In genomic region chr13:51589793-51590192, GRCh38 we compare ENCODE assay signal across 15 cellular contexts. TPM values are rescaled to one million over a fixed set of nuclear protein-coding genes. Genes with fewer than 3 reads are reported as not detected.
DNase-seq lines count a peak whose midpoint lies in the region; ATAC-seq and TF ChIP-seq lines count a peak whose summit lies in the region.
"Had no signal": no experiment of that assay in that cellular context is flagged by ENCODE, and none has a peak within 500 bp of the region (broad histone marks: within the 10 kb centered on the region; RNA-seq: fewer than 3 reads in every experiment).

No MANE protein-coding gene starts in this region.

- POLR2A ChIA-PET in SK-N-SH (lab: Yijun Ruan, JAX), result interaction anchor here (1.1 to 2.3 kb wide), 4 partner anchors 24 to 196 kb away, joined by 3 to 9 read pairs (median 4); no protein-coding TSS in a partner anchor

- ATAC-seq in HG02852 (IDR thresholded peaks at IDR 0.05; ENCODE audit: unreplicated experiment), result no peak
- no peak for ATAC-seq in GM18858 (IDR thresholded peaks at IDR 0.05; ENCODE audit: unreplicated experiment)
- ATAC-seq: activated CD4-positive, alpha-beta T cell treated with anti-CD3 and anti-CD28 coated beads for 36 hours; lower lobe of right lung had no signal

- peak overlapping the region; percentile 78 to 84 for H3K27ac ChIP-seq in SK-N-SH (ENCODE audit: low read depth in 2 of 2, low read length in 1 of 2)
- peak overlapping the region; percentile 85 for H3K27ac ChIP-seq in smooth muscle cell (ENCODE audit: low read depth)
- H3K27ac ChIP-seq: HL-60, lower lobe of right lung had no signal

- H3K36me3 ChIP-seq in SK-N-SH (replicated peaks in 1 of 2; ENCODE audit: control insufficient read depth in 1 of 2, insufficient read depth in 2 of 2, low read length in 1 of 2), result peaks cover 0 to 4% of the 10 kb centered on the region in 2 experiments
- no peaks in the 10 kb centered on the region for H3K36me3 ChIP-seq in smooth muscle cell (ENCODE audit: low read depth)
- H3K36me3 ChIP-seq: esophagus muscularis mucosa, lower lobe of right lung had no signal

- no peak for TF ChIP-seq EP300 in SK-N-SH (IDR thresholded peaks at IDR 0.05; ENCODE audit: borderline replicate concordance in 1 of 2, low read depth in 1 of 2, low read length in 1 of 2)

- CTCF ChIA-PET in SK-N-SH (lab: Yijun Ruan, JAX), result interaction anchor here (0.6 to 2.6 kb wide), 5 partner anchors 22 to 211 kb away, joined by 3 to 12 read pairs (median 3); no protein-coding TSS in a partner anchor

- H3K4me1 ChIP-seq in SK-N-SH (ENCODE audit: control insufficient read depth in 1 of 2, insufficient read depth in 2 of 2, low read depth in 1 of 2, low read length in 1 of 2), result peaks cover 29 to 38% of the 10 kb centered on the region in 2 experiments; a peak in 3 of 4 replicates
- H3K4me1 ChIP-seq in smooth muscle cell (ENCODE audit: low read depth), result peaks cover 56% of the 10 kb centered on the region

- H3K9ac ChIP-seq in SK-N-SH, result peak overlapping the region; percentile 5; the same call in 1 of the 2 replicates
- peak overlapping the region; percentile 49 for H3K9ac ChIP-seq in smooth muscle cell (ENCODE audit: low read depth)

- H3F3A ChIP-seq in SK-N-SH (replicated peaks; ENCODE audit: insufficient read depth) (peaks cover 33% of the 10 kb centered on the region), smooth muscle cell (ENCODE audit: low read depth) (peaks cover 9% of the 10 kb centered on the region)

- DNase-seq in HFFc6 (no peak), SK-N-SH (peak; percentile 17), fibroblast of villous mesenchyme (ENCODE audit: low read depth) (peak; percentile 50), smooth muscle cell (lab: John Stamatoyannopoulos, UW; ENCODE audit: unreplicated experiment) (no peak), glomerular visceral epithelial cell (ENCODE audit: extremely low spot score) (no peak), foreskin fibroblast (no peak)
- DNase-seq: activated CD4-positive, alpha-beta T cell treated with anti-CD3 and anti-CD28 coated beads for 36 hours; activated naive CD8-positive, alpha-beta T cell treated with anti-CD3 and anti-CD28 coated beads, Interleukin-2, amount 10 ng/mL, durations not matched to agents 7 days and 5 days; lower lobe of right lung; NCI-H526 had no signal

- peak overlapping the region; percentile 87 for H3K27ac Mint-ChIP-seq in HFFc6
- H3K27ac Mint-ChIP-seq: activated CD4-positive, alpha-beta T cell treated with anti-CD3 and anti-CD28 coated beads for 36 hours; activated naive CD8-positive, alpha-beta T cell treated with anti-CD3 and anti-CD28 coated beads, Interleukin-2, amount 10 ng/mL, durations not matched to agents 7 days and 5 days; T-helper 1 cell treated with Interleukin-12 subunit alpha and Interleukin-12 subunit beta and Interleukin-4 antibody, amounts not matched to agents 30 μg/mL and 1 μg/mL, for 36 hours had no signal

- H3K79me2 ChIP-seq in SK-N-SH (ENCODE audit: insufficient read depth), result peaks cover 91% of the 10 kb centered on the region
- H3K79me2 ChIP-seq in smooth muscle cell (ENCODE audit: low read depth), result peaks cover 75% of the 10 kb centered on the region

- peaks cover 13% of the 10 kb centered on the region; the same call in 1 of the 2 replicates for H4K20me1 ChIP-seq in SK-N-SH (ENCODE audit: insufficient read depth)
- H4K20me1 ChIP-seq in smooth muscle cell (ENCODE audit: low read depth), result peaks cover 13% of the 10 kb centered on the region

- H3K4me3 Mint-ChIP-seq in HFFc6, result peak overlapping the region; percentile 99
- H3K4me3 Mint-ChIP-seq: activated CD4-positive, alpha-beta T cell treated with anti-CD3 and anti-CD28 coated beads for 36 hours; activated naive CD8-positive, alpha-beta T cell treated with anti-CD3 and anti-CD28 coated beads, Interleukin-2, amount 10 ng/mL, durations not matched to agents 7 days and 5 days; T-helper 1 cell treated with Interleukin-12 subunit alpha and Interleukin-12 subunit beta and Interleukin-4 antibody, amounts not matched to agents 30 μg/mL and 1 μg/mL, for 36 hours had no signal

- no peak overlapping the region for H2AFZ ChIP-seq in SK-N-SH (ENCODE audit: low read depth)
- no peak overlapping the region for H2AFZ ChIP-seq in smooth muscle cell (ENCODE audit: low read depth)

- H3K4me3 ChIP-seq in SK-N-SH (ENCODE audit: low read depth in 2 of 2, low read length in 1 of 2) (no peak overlapping the region), fibroblast of villous mesenchyme (ENCODE audit: low read depth, low read length) (no peak overlapping the region), smooth muscle cell (no peak overlapping the region), foreskin fibroblast (ENCODE audit: low read depth in 1 of 2, low read length in 2 of 2) (no peak overlapping the region)
- H3K4me3 ChIP-seq: esophagus muscularis mucosa, lower lobe of right lung had no signal

- no peaks in the 10 kb centered on the region for H3K9me2 ChIP-seq in SK-N-SH

- H3K4me1 Mint-ChIP-seq in HFFc6 (ENCODE audit: low read depth), result peaks cover 86% of the 10 kb centered on the region

- H3K36me3 Mint-ChIP-seq in HFFc6 (ENCODE audit: low read depth), result peaks cover 15% of the 10 kb centered on the region

- no peak for TF ChIP-seq CTCF in HFFc6 (IDR thresholded peaks at IDR 0.05)
- TF ChIP-seq CTCF in SK-N-SH (IDR thresholded peaks at IDR 0.05), result no peak
- no peak for TF ChIP-seq CTCF in fibroblast of villous mesenchyme (IDR thresholded peaks at IDR 0.05; ENCODE audit: insufficient read depth, low read depth, low read length)
- no peak for TF ChIP-seq CTCF in smooth muscle cell (IDR thresholded peaks at IDR 0.05; ENCODE audit: borderline replicate concordance, insufficient read depth, poor library complexity, severe bottlenecking)
- no peak for TF ChIP-seq CTCF in foreskin fibroblast (IDR thresholded peaks at IDR 0.05; ENCODE audit: low read depth, low read length)

- H3K9me3 ChIP-seq in SK-N-SH (no peaks in the 10 kb centered on the region), smooth muscle cell (replicated peaks; ENCODE audit: low read depth) (no peaks in the 10 kb centered on the region)
- H3K9me3 ChIP-seq: esophagus muscularis mucosa, lower lobe of right lung had no signal

- 75% methylated on average over 2 of the region's 2 CpGs for WGBS in SK-N-SH (ENCODE audit: low lambda C conversion rate)
- WGBS in smooth muscle cell (ENCODE audit: low lambda C conversion rate), result 82% methylated on average over 2 of the region's 2 CpGs

- no peaks in the 10 kb centered on the region for H3K9me3 Mint-ChIP-seq in HFFc6
- H3K9me3 Mint-ChIP-seq: activated naive CD8-positive, alpha-beta T cell treated with anti-CD3 and anti-CD28 coated beads, Interleukin-2, amount 10 ng/mL, durations not matched to agents 7 days and 5 days; T-helper 1 cell treated with Interleukin-12 subunit alpha and Interleukin-12 subunit beta and Interleukin-4 antibody, amounts not matched to agents 30 μg/mL and 1 μg/mL, for 36 hours had no signal

- TF ChIP-seq RAD21 in SK-N-SH (IDR thresholded peaks at IDR 0.05; ENCODE audit: low read length), result no peak

- peak overlapping the region; percentile 64; the same call in 1 of the 2 replicates for H3K4me2 ChIP-seq in SK-N-SH
- H3K4me2 ChIP-seq in smooth muscle cell, result peak overlapping the region; percentile 58

- no peaks in the 10 kb centered on the region for H3K27me3 Mint-ChIP-seq in HFFc6 (ENCODE audit: insufficient read depth)
- H3K27me3 Mint-ChIP-seq: activated CD4-positive, alpha-beta T cell treated with anti-CD3 and anti-CD28 coated beads for 36 hours; activated naive CD8-positive, alpha-beta T cell treated with anti-CD3 and anti-CD28 coated beads, Interleukin-2, amount 10 ng/mL, durations not matched to agents 7 days and 5 days had no signal

- H3K27me3 ChIP-seq in SK-N-SH (ENCODE audit: insufficient read depth) (no peaks in the 10 kb centered on the region), smooth muscle cell (ENCODE audit: low read depth) (no peaks in the 10 kb centered on the region)
- H3K27me3 ChIP-seq: esophagus muscularis mucosa had no signal

TF ChIP-seq in SK-N-SH, 30 proteins besides CTCF, POLR2A, EP300 and RAD21:
- TF ChIP-seq USF1 (IDR thresholded peaks at IDR 0.05; ENCODE audit: borderline replicate concordance, low read depth) (no peak), MXI1 (IDR thresholded peaks at IDR 0.05; ENCODE audit: low read depth, low read length) (no peak), TEAD4 (IDR thresholded peaks at IDR 0.05; ENCODE audit: borderline replicate concordance, insufficient read depth) (no peak)

RNA-seq across cellular contexts. Expression of gene WDFY2, which starts 5.5 kb away (rescaled TPM):
- total RNA-seq in HFFc6 (2021; fragmentation: NEBNext Ultra II Directional; extraction: Animal tissue kit (Norgen Biotek cat#: 25700)), result 10 to 100 TPM; 11.4 to 15.7 (median 13.4) TPM
- polyA plus RNA-seq in SK-N-SH (2012; rRNA removed), result 4.1 and 5.4 TPM in 2 replicates
- polyA plus RNA-seq in SK-N-SH (2012; cell fraction: cytosol; rRNA removed), result 2.6 and 2.9 TPM in 2 replicates
- 15.1 and 20.4 TPM in 2 replicates for polyA plus RNA-seq in SK-N-SH (2012; cell fraction: nucleus; rRNA removed)
- 6.0 and 8.1 TPM in 2 replicates for total RNA-seq in fibroblast of villous mesenchyme
- total RNA-seq in smooth muscle cell, result 9.3 and 13.7 TPM in 2 replicates
- 6.6 and 9.8 TPM in 2 replicates for polyA plus RNA-seq in smooth muscle cell

Comparison
In these comparisons a context has a peak if more than half of its experiments do, and no peak if none do; other contexts are left out.
1. DNase-seq: peak in SK-N-SH (single experiment) and fibroblast of villous mesenchyme (single experiment); none in HFFc6 (single experiment), smooth muscle cell (single experiment), glomerular visceral epithelial cell (single experiment) and foreskin fibroblast (0 of 2).